Comparison of ENCODE assay signal across 1 cellular context in the genomic region with DNA sequence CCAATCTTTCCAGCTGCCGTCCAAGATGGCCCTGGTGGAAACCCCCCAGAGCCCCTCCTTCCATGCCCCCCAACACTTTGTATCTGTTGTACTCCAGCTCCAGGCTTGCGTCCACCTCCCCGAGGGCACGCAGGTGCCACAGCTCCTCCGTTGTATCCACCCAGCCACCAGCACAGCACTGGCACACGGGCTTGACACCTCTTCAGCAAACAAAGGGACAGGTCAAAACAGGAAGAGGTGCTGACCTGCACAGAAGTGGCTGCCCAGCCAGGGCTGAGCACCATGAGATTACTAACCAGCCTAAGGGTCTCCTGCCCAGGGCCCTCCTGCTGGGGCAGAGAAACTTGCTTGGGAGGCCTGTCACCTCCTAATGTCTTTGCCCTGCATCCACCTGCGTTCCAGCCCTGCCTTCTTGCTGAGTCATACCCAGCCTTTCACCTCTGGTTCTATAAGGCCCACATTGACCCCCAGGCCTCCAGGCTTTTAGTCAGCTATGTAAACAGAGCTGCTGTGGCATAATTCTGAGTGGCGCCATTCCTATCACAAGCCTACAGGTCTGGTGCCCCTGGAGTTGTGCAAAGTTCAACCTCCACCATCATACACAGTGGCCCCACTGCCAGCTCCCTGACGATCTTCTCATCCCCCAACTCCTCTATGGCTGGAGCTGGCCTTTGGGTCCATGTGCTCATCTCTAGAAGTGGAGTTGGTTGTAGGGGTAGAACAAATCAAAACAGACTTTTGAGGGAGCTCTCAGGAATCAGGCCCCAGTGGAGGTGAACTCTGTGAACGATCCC.
TF ChIP-seq lines count a peak whose summit lies in the region.

No MANE protein-coding gene starts in this region.

TF ChIP-seq in A549, 52 proteins besides CTCF, POLR2A, EP300 and RAD21 (continued from another document):
- TF ChIP-seq, protein P1, sequence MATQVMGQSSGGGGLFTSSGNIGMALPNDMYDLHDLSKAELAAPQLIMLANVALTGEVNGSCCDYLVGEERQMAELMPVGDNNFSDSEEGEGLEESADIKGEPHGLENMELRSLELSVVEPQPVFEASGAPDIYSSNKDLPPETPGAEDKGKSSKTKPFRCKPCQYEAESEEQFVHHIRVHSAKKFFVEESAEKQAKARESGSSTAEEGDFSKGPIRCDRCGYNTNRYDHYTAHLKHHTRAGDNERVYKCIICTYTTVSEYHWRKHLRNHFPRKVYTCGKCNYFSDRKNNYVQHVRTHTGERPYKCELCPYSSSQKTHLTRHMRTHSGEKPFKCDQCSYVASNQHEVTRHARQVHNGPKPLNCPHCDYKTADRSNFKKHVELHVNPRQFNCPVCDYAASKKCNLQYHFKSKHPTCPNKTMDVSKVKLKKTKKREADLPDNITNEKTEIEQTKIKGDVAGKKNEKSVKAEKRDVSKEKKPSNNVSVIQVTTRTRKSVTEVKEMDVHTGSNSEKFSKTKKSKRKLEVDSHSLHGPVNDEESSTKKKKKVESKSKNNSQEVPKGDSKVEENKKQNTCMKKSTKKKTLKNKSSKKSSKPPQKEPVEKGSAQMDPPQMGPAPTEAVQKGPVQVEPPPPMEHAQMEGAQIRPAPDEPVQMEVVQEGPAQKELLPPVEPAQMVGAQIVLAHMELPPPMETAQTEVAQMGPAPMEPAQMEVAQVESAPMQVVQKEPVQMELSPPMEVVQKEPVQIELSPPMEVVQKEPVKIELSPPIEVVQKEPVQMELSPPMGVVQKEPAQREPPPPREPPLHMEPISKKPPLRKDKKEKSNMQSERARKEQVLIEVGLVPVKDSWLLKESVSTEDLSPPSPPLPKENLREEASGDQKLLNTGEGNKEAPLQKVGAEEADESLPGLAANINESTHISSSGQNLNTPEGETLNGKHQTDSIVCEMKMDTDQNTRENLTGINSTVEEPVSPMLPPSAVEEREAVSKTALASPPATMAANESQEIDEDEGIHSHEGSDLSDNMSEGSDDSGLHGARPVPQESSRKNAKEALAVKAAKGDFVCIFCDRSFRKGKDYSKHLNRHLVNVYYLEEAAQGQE (IDR thresholded peaks at IDR 0.05): no peak
- TF ChIP-seq, protein P2, sequence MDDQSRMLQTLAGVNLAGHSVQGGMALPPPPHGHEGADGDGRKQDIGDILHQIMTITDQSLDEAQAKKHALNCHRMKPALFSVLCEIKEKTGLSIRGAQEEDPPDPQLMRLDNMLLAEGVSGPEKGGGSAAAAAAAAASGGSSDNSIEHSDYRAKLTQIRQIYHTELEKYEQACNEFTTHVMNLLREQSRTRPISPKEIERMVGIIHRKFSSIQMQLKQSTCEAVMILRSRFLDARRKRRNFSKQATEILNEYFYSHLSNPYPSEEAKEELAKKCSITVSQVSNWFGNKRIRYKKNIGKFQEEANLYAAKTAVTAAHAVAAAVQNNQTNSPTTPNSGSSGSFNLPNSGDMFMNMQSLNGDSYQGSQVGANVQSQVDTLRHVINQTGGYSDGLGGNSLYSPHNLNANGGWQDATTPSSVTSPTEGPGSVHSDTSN (IDR thresholded peaks at IDR 0.05): 0 out of 2 replicates have a peak, but pooled peaks have one; percentile 39
- TF ChIP-seq, protein P3, sequence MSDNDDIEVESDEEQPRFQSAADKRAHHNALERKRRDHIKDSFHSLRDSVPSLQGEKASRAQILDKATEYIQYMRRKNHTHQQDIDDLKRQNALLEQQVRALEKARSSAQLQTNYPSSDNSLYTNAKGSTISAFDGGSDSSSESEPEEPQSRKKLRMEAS (IDR thresholded peaks at IDR 0.05): peak; percentile 72; the same call in 1 of the 2 replicates
- TF ChIP-seq FOXS1 (CRISPR knock-in tag; IDR thresholded peaks at IDR 0.05) (peak; percentile 34; the same call in 1 of the 2 replicates), CEBPB (IDR thresholded peaks at IDR 0.05) (peak; percentile 37 to 81; a peak in 3 of 4 replicates), TFCP2L1 (CRISPR knock-in tag; IDR thresholded peaks at IDR 0.05) (no peak), ZFP36 (IDR thresholded peaks at IDR 0.05; ENCODE audit: borderline replicate concordance, partially characterized antibody) (no peak), NFE2L2 (conservative IDR thresholded peaks at IDR 0.05; ENCODE audit: low read length) (peak; percentile 82), RCOR1 (IDR thresholded peaks at IDR 0.05; ENCODE audit: low read depth, low read length) (no peak), ZSCAN20 (CRISPR knock-in tag; IDR thresholded peaks at IDR 0.05) (no peak), ZC3H11A (IDR thresholded peaks at IDR 0.05) (no peak), FOSL2 (IDR thresholded peaks at IDR 0.05) (peak; percentile 76), FOSL2 (CRISPR knock-in tag; IDR thresholded peaks at IDR 0.05) (peak; percentile 81), JUN (IDR thresholded peaks at IDR 0.05) (peak; percentile 49 to 64; a peak in 2 of 5 replicates), MAFK (IDR thresholded peaks at IDR 0.05; ENCODE audit: partially characterized antibody) (peak; percentile 94), JUNB (IDR thresholded peaks at IDR 0.05) (peak; percentile 83), HOXB13 (CRISPR knock-in tag; IDR thresholded peaks at IDR 0.05; ENCODE audit: low read depth) (peak; percentile 53; the same call in 1 of the 2 replicates), GATA3 (IDR thresholded peaks at IDR 0.05; ENCODE audit: borderline replicate concordance) (peak; percentile 78; the same call in 1 of the 2 replicates)
- TF ChIP-seq, protein P4, sequence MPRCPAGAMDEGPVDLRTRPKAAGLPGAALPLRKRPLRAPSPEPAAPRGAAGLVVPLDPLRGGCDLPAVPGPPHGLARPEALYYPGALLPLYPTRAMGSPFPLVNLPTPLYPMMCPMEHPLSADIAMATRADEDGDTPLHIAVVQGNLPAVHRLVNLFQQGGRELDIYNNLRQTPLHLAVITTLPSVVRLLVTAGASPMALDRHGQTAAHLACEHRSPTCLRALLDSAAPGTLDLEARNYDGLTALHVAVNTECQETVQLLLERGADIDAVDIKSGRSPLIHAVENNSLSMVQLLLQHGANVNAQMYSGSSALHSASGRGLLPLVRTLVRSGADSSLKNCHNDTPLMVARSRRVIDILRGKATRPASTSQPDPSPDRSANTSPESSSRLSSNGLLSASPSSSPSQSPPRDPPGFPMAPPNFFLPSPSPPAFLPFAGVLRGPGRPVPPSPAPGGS (IDR thresholded peaks at IDR 0.05): 0 out of 3 replicates have a peak, but pooled peaks have one; percentile 30
